8 cellular contexts compared by ENCODE assay signal in genomic region chr1:77975386-77975785, GRCh38. TPM values are rescaled to one million over a fixed set of nuclear protein-coding genes. Genes with fewer than 3 reads are reported as not detected.
DNase-seq lines count a peak whose midpoint lies in the region; ATAC-seq, FAIRE-seq and TF ChIP-seq lines count a peak whose summit lies in the region.

No MANE protein-coding gene starts in this region.

- peaks cover 20% of the 10 kb centered on the region for H3K36me3 Mint-ChIP-seq in activated naive CD8-positive, alpha-beta T cell

- no peak for ATAC-seq in GM18867 (IDR thresholded peaks at IDR 0.05; ENCODE audit: unreplicated experiment)

- no peaks in the 10 kb centered on the region for H3K9me3 ChIP-seq in HAP-1
- no peaks in the 10 kb centered on the region for H3K9me3 ChIP-seq in keratinocyte (ENCODE audit: control insufficient read depth, low read depth, low read length)

- H3K36me3 ChIP-seq in HAP-1 (replicated peaks) = peaks cover 36% of the 10 kb centered on the region
- peaks cover 4 to 11% of the 10 kb centered on the region in 2 experiments for H3K36me3 ChIP-seq in keratinocyte (ENCODE audit: control insufficient read depth in 2 of 2, extremely low read depth in 1 of 2, insufficient read depth in 2 of 2, low read length in 2 of 2)

- no peak overlapping the region for H3K4me3 Mint-ChIP-seq in activated naive CD8-positive, alpha-beta T cell

- TF ChIP-seq CTCF in keratinocyte (optimal IDR thresholded peaks at IDR 0.05 in 1 of 3, IDR thresholded peaks at IDR 0.05 in 1 of 3, conservative IDR thresholded peaks at IDR 0.05 in 1 of 3; ENCODE audit: extremely low read depth in 1 of 3, insufficient read depth in 2 of 3, low read length in 3 of 3) = no peak

- H3K4me1 ChIP-seq in HAP-1 = peaks cover 23% of the 10 kb centered on the region
- peaks cover 20% of the 10 kb centered on the region for H3K4me1 ChIP-seq in keratinocyte (ENCODE audit: control insufficient read depth, extremely low read depth, insufficient read depth, low read length)

- dilution Hi-C loops in keratinocyte (cut with MboI; ENCODE audit: extremely low pct_ligation_motif_present, low sequenced_read_pairs) = no loop called here

- no peak for FAIRE-seq in keratinocyte (lab: Jason Lieb, UNC)

- H4K20me1 ChIP-seq in keratinocyte (ENCODE audit: control insufficient read depth, extremely low read depth, insufficient read depth, low read length) = peaks cover 50% of the 10 kb centered on the region

- DNase-seq in AG08395 (ENCODE audit: low spot score) = peak; percentile 15
- DNase-seq in HAP-1 (ENCODE audit: low spot score in 2 of 2) = no peak
- DNase-seq in keratinocyte (ENCODE audit: low read depth, low spot score) = no peak
- DNase-seq in DMS114 treated with DMSO at 0.1 percent for 48 hours (lab: John Stamatoyannopoulos, UW; ENCODE audit: unreplicated experiment) = no peak
- DNase-seq in NCI-H82 treated with DMSO at 0.1 percent for 48 hours (lab: John Stamatoyannopoulos, UW; ENCODE audit: unreplicated experiment) = no peak
- no peak for DNase-seq in dedifferentiated amniotic fluid mesenchymal stem cell (ENCODE audit: extremely low spot score)

- H3K4me2 ChIP-seq in keratinocyte (ENCODE audit: control insufficient read depth, extremely low read depth, insufficient read depth, low read depth, low read length) = peak overlapping the region; percentile 90

- no peak overlapping the region for H2AFZ ChIP-seq in keratinocyte (ENCODE audit: control insufficient read depth, low read length)

- H3K4me1 Mint-ChIP-seq in activated naive CD8-positive, alpha-beta T cell (ENCODE audit: low read depth) = peaks cover 52% of the 10 kb centered on the region

- H3K27ac Mint-ChIP-seq in activated naive CD8-positive, alpha-beta T cell = peak overlapping the region; percentile 84

- H3K27ac ChIP-seq in keratinocyte (ENCODE audit: control insufficient read depth, insufficient read depth, low read length) = peak overlapping the region; percentile 47

- H3K27me3 ChIP-seq in HAP-1 (ENCODE audit: low read depth) (no peaks in the 10 kb centered on the region), keratinocyte (ENCODE audit: control insufficient read depth, extremely low read depth, insufficient read depth, low read length) (no peaks in the 10 kb centered on the region)

- no peaks in the 10 kb centered on the region for H3K27me3 Mint-ChIP-seq in activated naive CD8-positive, alpha-beta T cell

- H3K79me2 ChIP-seq in keratinocyte (ENCODE audit: control insufficient read depth, insufficient read depth, low read length) = peaks cover 92% of the 10 kb centered on the region

- in situ Hi-C loops in HAP-1 (cut with MboI; ENCODE audit: low sequenced_read_pairs) = no loop called here

- H3K9ac ChIP-seq in keratinocyte (ENCODE audit: control insufficient read depth, extremely low read depth, insufficient read depth, low read length) = peak overlapping the region; percentile 14

- H3K4me3 ChIP-seq in HAP-1 (peak overlapping the region; percentile 63), keratinocyte (ENCODE audit: control insufficient read depth in 2 of 3, extremely low read depth in 1 of 3, insufficient read depth in 2 of 3, low read depth in 1 of 3, low read length in 3 of 3) (peak overlapping the region; percentile 14 to 61 (median 34))

- H3K9me1 ChIP-seq in keratinocyte (ENCODE audit: control insufficient read depth, extremely low read depth, insufficient read depth, low read length) = peaks cover 2% of the 10 kb centered on the region

- H3K9me3 Mint-ChIP-seq in activated naive CD8-positive, alpha-beta T cell (ENCODE audit: low read depth) = no peaks in the 10 kb centered on the region

RNA-seq across cellular contexts. Expression of gene FUBP1, which starts 3.5 kb away (rescaled TPM):
- polyA plus RNA-seq in keratinocyte = 97.2 to 137 TPM (median 112 TPM) in 3 replicates
- polyA plus RNA-seq in keratinocyte (2011; ENCODE audit: low read depth) = 72.1 TPM
- polyA plus RNA-seq in keratinocyte (2011; cell fraction: cytosol; rRNA removed) = 52.4 and 67.8 TPM in 2 replicates
- 145 and 211 TPM in 2 replicates for polyA plus RNA-seq in keratinocyte (2011; cell fraction: nucleus; rRNA removed)
- 70.7 and 95.3 TPM in 2 replicates for polyA plus RNA-seq in keratinocyte (2012; ENCODE audit: low replicate concordance)
- 68.7 to 119 TPM (median 94.6 TPM) in 3 replicates for polyA minus RNA-seq in keratinocyte
- polyA minus RNA-seq in keratinocyte (2011; cell fraction: cytosol; rRNA and poly(A)+ RNA removed) = 60.6 TPM
- 81.6 and 126 TPM in 2 replicates for polyA minus RNA-seq in keratinocyte (2011; cell fraction: nucleus; rRNA and poly(A)+ RNA removed)

RNA-seq across cellular contexts. Expression of gene DNAJB4, which starts 29.4 kb away (rescaled TPM):
- 17.3 to 30.9 TPM (median 27.5 TPM) in 3 replicates for polyA plus RNA-seq in keratinocyte
- polyA plus RNA-seq in keratinocyte (2011; ENCODE audit: low read depth) = 53.4 TPM
- polyA plus RNA-seq in keratinocyte (2011; cell fraction: cytosol; rRNA removed) = 21.6 and 32.0 TPM in 2 replicates
- 39.5 and 52.4 TPM in 2 replicates for polyA plus RNA-seq in keratinocyte (2011; cell fraction: nucleus; rRNA removed)
- polyA plus RNA-seq in keratinocyte (2012; ENCODE audit: low replicate concordance) = 19.5 and 28.0 TPM in 2 replicates
- 1.9 to 16.2 TPM (median 12.6 TPM) in 3 replicates for polyA minus RNA-seq in keratinocyte
- polyA minus RNA-seq in keratinocyte (2011; cell fraction: cytosol; rRNA and poly(A)+ RNA removed) = 20.0 TPM
- polyA minus RNA-seq in keratinocyte (2011; cell fraction: nucleus; rRNA and poly(A)+ RNA removed) = 18.4 and 34.1 TPM in 2 replicates
